In genomic region chr15:78175333-78175732, GRCh38 we compare ENCODE assay signal across 26 cellular contexts.
DNase-seq lines count a peak whose midpoint lies in the region; ATAC-seq, FAIRE-seq and TF ChIP-seq lines count a peak whose summit lies in the region.
"Had no signal": no experiment of that assay in that cellular context is flagged by ENCODE, and none has a peak within 500 bp of the region (broad histone marks: within the 10 kb centered on the region; RNA-seq: fewer than 3 reads in every experiment).

No MANE protein-coding gene starts in this region.

- DNase-seq in GM19239 (ENCODE audit: insufficient read length, low spot score) (no peak), RWPE2 (ENCODE audit: low spot score) (no peak), NCI-H1105 treated with DMSO at 0.1 percent for 48 hours (lab: John Stamatoyannopoulos, UW) (no peak), NCI-H82 (lab: John Stamatoyannopoulos, UW) (no peak)
- no peak for DNase-seq in activated CD4-positive, alpha-beta T cell treated with anti-CD3 and anti-CD28 coated beads, Interleukin-2, amount 50 U/mL, for 4 hours
- DNase-seq: activated gamma-delta T cell; activated naive CD8-positive, alpha-beta T cell treated with anti-CD3 and anti-CD28 coated beads, Interleukin-2, amount 50 U/mL, for 24 hours; activated T-cell treated with anti-CD3 and anti-CD28 coated beads, Interleukin-2, amount 50 U/mL, for 1 hour; caudate nucleus; CD8-positive, alpha-beta T cell; dermis blood vessel endothelial cell; hippocampal formation; left colon; NCI-H1105; NCI-H2029 treated with DMSO at 0.1 percent for 48 hours; NCI-H446; posterior cingulate gyrus; stimulated activated CD4-positive, alpha-beta T cell treated with anti-CD3 and anti-CD28 coated beads, Interleukin-2, amount 100 ng/mL, for 48 hours; T-helper 17 cell; trophoblast cell had no signal

- no peak for TF ChIP-seq CTCF in Loucy (conservative IDR thresholded peaks at IDR 0.05; ENCODE audit: low read length)
- no peak for TF ChIP-seq CTCF in RWPE2 (IDR thresholded peaks at IDR 0.05; ENCODE audit: poor library complexity, severe bottlenecking)

- H3K27me3 ChIP-seq in Loucy (ENCODE audit: insufficient read depth, low read length, poor library complexity, severe bottlenecking), result no peaks in the 10 kb centered on the region
- no peaks in the 10 kb centered on the region for H3K27me3 ChIP-seq in RWPE2 (ENCODE audit: insufficient read depth, poor library complexity, severe bottlenecking)
- H3K27me3 ChIP-seq: right lobe of liver had no signal

- peak overlapping the region; percentile 56 for H3K4me3 ChIP-seq in Loucy (ENCODE audit: low read length, poor library complexity, severe bottlenecking)
- no peak overlapping the region for H3K4me3 ChIP-seq in RWPE2 (ENCODE audit: severe bottlenecking)
- H3K4me3 ChIP-seq: right lobe of liver had no signal

- H3K36me3 ChIP-seq in Loucy (ENCODE audit: insufficient read depth, low read length), result peaks cover 10% of the 10 kb centered on the region; the same call in 1 of the 2 replicates
- peaks cover 16% of the 10 kb centered on the region for H3K36me3 ChIP-seq in RWPE2 (ENCODE audit: low read depth)

- H3K9me2 ChIP-seq in Loucy (replicated peaks; ENCODE audit: low read depth, low read length), result no peaks in the 10 kb centered on the region

- H3K9ac ChIP-seq in Loucy (ENCODE audit: low read depth, low read length, poor library complexity, severe bottlenecking), result peak overlapping the region; percentile 62

- H3K4me2 ChIP-seq in Loucy (ENCODE audit: low read depth, low read length, poor library complexity, severe bottlenecking), result peak overlapping the region; percentile 76

- H3F3A ChIP-seq in Loucy (ENCODE audit: low read depth), result no peaks in the 10 kb centered on the region

- H3K27me3 Mint-ChIP-seq in stimulated activated memory B cell treated with anti-CD40 and anti-IgM and Interleukin-4, amounts not matched to agents 10 μg/mL and 1 μg/mL and 100 μg/mL, for 72 hours, result no peaks in the 10 kb centered on the region
- H3K27me3 Mint-ChIP-seq: activated naive CD8-positive, alpha-beta T cell treated with anti-CD3 and anti-CD28 coated beads, Interleukin-2, amount 50 U/mL, for 24 hours; memory B cell; T-helper 17 cell had no signal

- peak; percentile 44 for ATAC-seq in RWPE2 (ENCODE audit: low read depth)
- ATAC-seq in stimulated activated memory B cell treated with anti-CD40 and anti-IgM and Interleukin-4, amounts not matched to agents 10 μg/mL and 1 μg/mL and 100 μg/mL, for 72 hours, result no peak
- ATAC-seq: left colon, right lobe of liver, T-helper 17 cell had no signal

- H3K27ac Mint-ChIP-seq in stimulated activated memory B cell treated with anti-CD40 and anti-IgM and Interleukin-4, amounts not matched to agents 10 μg/mL and 1 μg/mL and 100 μg/mL, for 72 hours, result peak overlapping the region; percentile 62
- H3K27ac Mint-ChIP-seq: activated naive CD8-positive, alpha-beta T cell treated with anti-CD3 and anti-CD28 coated beads, Interleukin-2, amount 50 U/mL, for 24 hours; CD8-positive, alpha-beta T cell; T-helper 17 cell had no signal

- no peak overlapping the region for H3K4me3 Mint-ChIP-seq in stimulated activated memory B cell treated with anti-CD40 and anti-IgM and Interleukin-4, amounts not matched to agents 10 μg/mL and 1 μg/mL and 100 μg/mL, for 72 hours
- H3K4me3 Mint-ChIP-seq: activated naive CD8-positive, alpha-beta T cell treated with anti-CD3 and anti-CD28 coated beads, Interleukin-2, amount 50 U/mL, for 24 hours; neural crest cell; T-helper 17 cell had no signal

- peaks cover 36% of the 10 kb centered on the region for H3K4me1 ChIP-seq in Loucy (ENCODE audit: insufficient read depth, low read length, poor library complexity, severe bottlenecking)
- no peaks in the 10 kb centered on the region for H3K4me1 ChIP-seq in RWPE2 (ENCODE audit: insufficient read depth, poor library complexity, severe bottlenecking)
- H3K4me1 ChIP-seq: right lobe of liver had no signal

- H3K27ac ChIP-seq in RWPE2 (ENCODE audit: poor library complexity, severe bottlenecking), result no peak overlapping the region
- H3K27ac ChIP-seq: right lobe of liver had no signal

- no peak overlapping the region for H2AFZ ChIP-seq in Loucy (ENCODE audit: low read length)

- peak; percentile 74 for FAIRE-seq in GM19239 (lab: Jason Lieb, UNC)
- FAIRE-seq: H1 had no signal

- H3K4me1 Mint-ChIP-seq in stimulated activated memory B cell treated with anti-CD40 and anti-IgM and Interleukin-4, amounts not matched to agents 10 μg/mL and 1 μg/mL and 100 μg/mL, for 72 hours, result peaks cover 48% of the 10 kb centered on the region
- H3K4me1 Mint-ChIP-seq: neural crest cell had no signal

- H3K9me3 ChIP-seq in Loucy (ENCODE audit: insufficient read depth, low read depth, low read length) (no peaks in the 10 kb centered on the region), RWPE2 (ENCODE audit: severe bottlenecking) (no peaks in the 10 kb centered on the region)
- H3K9me3 ChIP-seq: right lobe of liver had no signal

- no peaks in the 10 kb centered on the region for H3K79me2 ChIP-seq in Loucy (ENCODE audit: insufficient read depth, low read length)

- H4K20me1 ChIP-seq in Loucy (ENCODE audit: insufficient read depth, low read length, poor library complexity, severe bottlenecking), result no peaks in the 10 kb centered on the region

- no peaks in the 10 kb centered on the region for H3K9me3 Mint-ChIP-seq in stimulated activated memory B cell treated with anti-CD40 and anti-IgM and Interleukin-4, amounts not matched to agents 10 μg/mL and 1 μg/mL and 100 μg/mL, for 72 hours
- H3K9me3 Mint-ChIP-seq: activated naive CD8-positive, alpha-beta T cell treated with anti-CD3 and anti-CD28 coated beads, Interleukin-2, amount 50 U/mL, for 24 hours; CD8-positive, alpha-beta T cell; memory B cell; neural crest cell had no signal

- H3K36me3 Mint-ChIP-seq in stimulated activated memory B cell treated with anti-CD40 and anti-IgM and Interleukin-4, amounts not matched to agents 10 μg/mL and 1 μg/mL and 100 μg/mL, for 72 hours, result peaks cover 12% of the 10 kb centered on the region
